Comparison of ENCODE assay signal across 26 cellular contexts in the genomic region with DNA sequence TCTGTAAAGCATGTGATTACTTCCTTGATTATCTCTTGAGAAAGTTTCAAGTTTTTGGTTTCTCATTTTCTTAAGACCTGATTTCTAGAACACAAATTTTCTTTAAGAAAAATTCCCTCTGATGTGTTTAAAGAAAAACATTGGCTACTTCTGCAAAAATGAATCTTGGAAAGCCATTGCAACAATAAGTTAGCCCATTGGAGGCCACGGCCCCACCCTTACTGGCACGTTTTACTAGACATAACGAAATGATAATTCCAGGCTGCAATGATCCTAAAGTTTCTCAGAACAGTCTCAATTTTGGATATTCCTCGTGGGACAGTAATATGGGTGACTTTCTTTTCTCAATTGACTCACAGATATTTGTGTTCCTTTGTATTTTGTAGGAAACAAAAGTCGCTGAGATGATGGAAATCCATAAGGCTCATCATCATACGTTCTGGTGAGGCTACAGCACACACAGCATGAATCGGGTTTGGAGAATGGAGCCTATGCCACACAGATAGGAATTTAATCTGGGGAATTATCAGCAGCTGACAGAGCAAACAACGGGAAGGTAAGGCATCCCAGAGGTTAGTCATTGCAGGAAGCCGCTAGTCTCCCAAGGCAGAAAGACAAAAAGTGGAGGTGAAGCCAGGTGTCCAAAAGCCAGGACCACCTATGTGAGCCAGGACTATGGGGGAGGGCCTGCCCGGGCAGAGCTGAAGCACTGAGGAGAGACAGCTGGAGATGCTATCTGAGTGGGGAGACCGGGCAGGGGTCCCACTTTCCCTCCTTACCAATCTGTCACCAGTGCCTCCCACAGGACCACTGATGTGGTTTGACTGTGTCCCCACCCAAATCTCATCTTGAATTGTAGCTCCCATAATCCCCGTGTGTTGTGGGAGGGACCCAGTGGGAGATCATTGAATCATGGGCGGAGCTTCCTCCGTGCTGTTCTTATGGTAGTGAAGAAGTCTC.
"Had no signal": no experiment of that assay in that cellular context is flagged by ENCODE, and none has a peak within 500 bp of the region (broad histone marks: within the 10 kb centered on the region; RNA-seq: fewer than 3 reads in every experiment).

No MANE protein-coding gene starts in this region.

- H3K9me3 ChIP-seq: heart right ventricle, lower lobe of right lung, ovary, sigmoid colon, stomach, thyroid gland had no signal

- H3K4me3 ChIP-seq: coronary artery, heart right ventricle, lower lobe of right lung, ovary, sigmoid colon, stomach, thyroid gland had no signal

- H3K27ac ChIP-seq: brain microvascular endothelial cell, heart right ventricle, lower lobe of right lung, ovary, sigmoid colon, stomach, thyroid gland, VCaP had no signal

- FAIRE-seq: astrocyte, endothelial cell of umbilical vein, small intestine, TTC549 had no signal

- H3K27me3 ChIP-seq: brain microvascular endothelial cell, ovary, sigmoid colon, stomach, thyroid gland had no signal

- H3K36me3 ChIP-seq: brain microvascular endothelial cell, heart right ventricle, lower lobe of right lung, ovary, sigmoid colon, stomach, thyroid gland had no signal

- DNase-seq: activated CD4-positive, alpha-beta T cell treated with anti-CD3 and anti-CD28 coated beads for 48 hours; activated CD4-positive, alpha-beta T cell treated with anti-CD3 and anti-CD28 coated beads, Interleukin-2, amount 50 U/mL, for 48 hours; activated CD8-positive, alpha-beta memory T cell treated with anti-CD3 and anti-CD28 coated beads for 24 hours; activated effector memory CD4-positive, alpha-beta T cell treated with Interleukin-2 at 50 U/mL for 16 hours; activated naive CD4-positive, alpha-beta T cell treated with Interleukin-2 at 50 U/mL for 16 hours; amniotic stem cell; brain microvascular endothelial cell; effector memory CD8-positive, alpha-beta T cell; foreskin melanocyte; heart right ventricle; kidney glomerular epithelial cell; lower lobe of right lung; ovary; retina; sigmoid colon; small intestine; stimulated activated CD4-positive, alpha-beta T cell treated with anti-CD3 and anti-CD28 coated beads, Interleukin-4, amount 100 ng/mL, for 4 hours; stimulated activated naive B cell treated with anti-CD40 and anti-IgM and Interleukin-4, amounts not matched to agents 10 μg/mL and 1 μg/mL and 100 μg/mL, for 72 hours; stomach; T-helper 9 cell; thyroid gland had no signal
